Comparison of ENCODE assay signal across 1 cellular context in genomic region chr18:6370410-6370809, GRCh38.
A peak's percentile ranks its signal among the peaks of the same experiment; 100 is the strongest.
TF ChIP-seq lines count a peak whose summit lies in the region.

No MANE protein-coding gene starts in this region.

TF ChIP-seq in HepG2, 621 proteins besides CTCF, POLR2A, EP300 and RAD21 (continued from another document and continues in another):
- no peak for TF ChIP-seq HOXA7 (CRISPR knock-in tag; IDR thresholded peaks at IDR 0.05)
- TF ChIP-seq ZNF253 (CRISPR knock-in tag; IDR thresholded peaks at IDR 0.05; ENCODE audit: borderline replicate concordance): no peak
- TF ChIP-seq ZGPAT (CRISPR knock-in tag; IDR thresholded peaks at IDR 0.05): no peak
- TF ChIP-seq SNAPC4 (CRISPR knock-in tag; IDR thresholded peaks at IDR 0.05): peak; percentile 82
- peak; percentile 45; the same call in 1 of the 2 replicates for TF ChIP-seq ZNF263 (CRISPR knock-in tag; IDR thresholded peaks at IDR 0.05)
- no peak for TF ChIP-seq HDAC2 (CRISPR knock-in tag; IDR thresholded peaks at IDR 0.05)
- no peak for TF ChIP-seq PAF1 (CRISPR knock-in tag; IDR thresholded peaks at IDR 0.05)
- no peak for TF ChIP-seq PBX2 (CRISPR knock-in tag; IDR thresholded peaks at IDR 0.05)
- no peak for TF ChIP-seq ZFP1 (CRISPR knock-in tag; IDR thresholded peaks at IDR 0.05)
- TF ChIP-seq JUN (CRISPR knock-in tag; IDR thresholded peaks at IDR 0.05): no peak
- peak; percentile 58 for TF ChIP-seq ZNF687 (CRISPR knock-in tag; IDR thresholded peaks at IDR 0.05)
- TF ChIP-seq ZNF607 (CRISPR knock-in tag; IDR thresholded peaks at IDR 0.05; ENCODE audit: borderline replicate concordance): no peak
- TF ChIP-seq ZIK1 (CRISPR knock-in tag; IDR thresholded peaks at IDR 0.05; ENCODE audit: borderline replicate concordance, low read depth): no peak
- TF ChIP-seq ZNF556 (CRISPR knock-in tag; IDR thresholded peaks at IDR 0.05; ENCODE audit: borderline replicate concordance): no peak
- no peak for TF ChIP-seq ZNF569 (CRISPR knock-in tag; IDR thresholded peaks at IDR 0.05; ENCODE audit: borderline replicate concordance)
- peak; percentile 9; the same call in 1 of the 3 replicates for TF ChIP-seq MXI1 (IDR thresholded peaks at IDR 0.05; ENCODE audit: borderline replicate concordance, low read depth, low read length)
- no peak for TF ChIP-seq CERS6 (CRISPR knock-in tag; IDR thresholded peaks at IDR 0.05)
- TF ChIP-seq ZNF331 (CRISPR knock-in tag; IDR thresholded peaks at IDR 0.05): no peak
- TF ChIP-seq ELF1 (CRISPR knock-in tag; IDR thresholded peaks at IDR 0.05): no peak
- TF ChIP-seq BRCA1 (CRISPR knock-in tag; IDR thresholded peaks at IDR 0.05): no peak
- TF ChIP-seq ERF (CRISPR knock-in tag; IDR thresholded peaks at IDR 0.05): no peak
- TF ChIP-seq ZMYM4 (CRISPR knock-in tag; IDR thresholded peaks at IDR 0.05): 0 out of 2 replicates have a peak, but pooled peaks have one; percentile 11
- no peak for TF ChIP-seq TAF1 (CRISPR knock-in tag; IDR thresholded peaks at IDR 0.05)
- TF ChIP-seq KDM4B (CRISPR knock-in tag; IDR thresholded peaks at IDR 0.05): no peak
- TF ChIP-seq RXRB (CRISPR knock-in tag; IDR thresholded peaks at IDR 0.05; ENCODE audit: borderline replicate concordance): no peak
- no peak for TF ChIP-seq ZNF547 (CRISPR knock-in tag; IDR thresholded peaks at IDR 0.05)
- TF ChIP-seq ZNF639 (CRISPR knock-in tag; conservative IDR thresholded peaks at IDR 0.05): no peak
- no peak for TF ChIP-seq ISL2 (CRISPR knock-in tag; IDR thresholded peaks at IDR 0.05)
- TF ChIP-seq HOXD1 (CRISPR knock-in tag; IDR thresholded peaks at IDR 0.05): no peak
- no peak for TF ChIP-seq DDIT3 (CRISPR knock-in tag; IDR thresholded peaks at IDR 0.05)
- TF ChIP-seq MBNL3 (CRISPR knock-in tag; conservative IDR thresholded peaks at IDR 0.05): no peak
- no peak for TF ChIP-seq CBX5 (CRISPR knock-in tag; IDR thresholded peaks at IDR 0.05; ENCODE audit: borderline replicate concordance)
- TF ChIP-seq DMAP1 (CRISPR knock-in tag; IDR thresholded peaks at IDR 0.05): 0 out of 2 replicates have a peak, but pooled peaks have one; percentile 3
- no peak for TF ChIP-seq ZNF746 (CRISPR knock-in tag; IDR thresholded peaks at IDR 0.05)
- TF ChIP-seq UBTF (CRISPR knock-in tag; IDR thresholded peaks at IDR 0.05): no peak
- TF ChIP-seq ZBTB10 (CRISPR knock-in tag; IDR thresholded peaks at IDR 0.05; ENCODE audit: borderline replicate concordance): no peak
- peak; percentile 73 for TF ChIP-seq ZNF18 (CRISPR knock-in tag; IDR thresholded peaks at IDR 0.05; ENCODE audit: insufficient replicate concordance)
- no peak for TF ChIP-seq RAD51 (IDR thresholded peaks at IDR 0.05; ENCODE audit: borderline replicate concordance)
- no peak for TF ChIP-seq KMT2B (CRISPR knock-in tag; IDR thresholded peaks at IDR 0.05)
